ENCODE assay signal across 22 cellular contexts in genomic region chr2:74578476-74578875, GRCh38. TPM values are rescaled to one million over a fixed set of nuclear protein-coding genes. Genes with fewer than 3 reads are reported as not detected.
DNase-seq lines count a peak whose midpoint lies in the region; ATAC-seq and TF ChIP-seq lines count a peak whose summit lies in the region.
"Had no signal": no experiment of that assay in that cellular context is flagged by ENCODE, and none has a peak within 500 bp of the region (broad histone marks: within the 10 kb centered on the region; RNA-seq: fewer than 3 reads in every experiment).

No MANE protein-coding gene starts in this region.

- ATAC-seq in GM19023 (IDR thresholded peaks at IDR 0.05; ENCODE audit: unreplicated experiment) (peak; percentile 38), HG02588 (IDR thresholded peaks at IDR 0.05; ENCODE audit: unreplicated experiment) (peak; percentile 58), HG03342 (IDR thresholded peaks at IDR 0.05; ENCODE audit: unreplicated experiment) (peak; percentile 51), left cardiac atrium (no peak), foreskin keratinocyte (no peak)
- ATAC-seq in stimulated activated effector memory CD8-positive, alpha-beta T cell treated with anti-CD3 and anti-CD28 coated beads, Interleukin-12 subunit alpha, Interleukin-12 subunit beta, amount 100 ng/mL, for 72 hours, result peak; percentile 44
- ATAC-seq: gastroesophageal sphincter had no signal

- H3K4me1 Mint-ChIP-seq in stimulated activated effector memory CD8-positive, alpha-beta T cell treated with anti-CD3 and anti-CD28 coated beads, Interleukin-12 subunit alpha, Interleukin-12 subunit beta, amount 100 ng/mL, for 72 hours, result peaks cover 20% of the 10 kb centered on the region
- H3K4me1 Mint-ChIP-seq: mesothelial cell of epicardium had no signal

- peaks cover 3% of the 10 kb centered on the region for H3K9me3 Mint-ChIP-seq in stimulated activated effector memory CD8-positive, alpha-beta T cell treated with anti-CD3 and anti-CD28 coated beads, Interleukin-12 subunit alpha, Interleukin-12 subunit beta, amount 100 ng/mL, for 72 hours
- H3K9me3 Mint-ChIP-seq: activated B cell treated with CpG ODN at 0.5 μM for 24 hours, H9, mesothelial cell of epicardium had no signal

- no peak for TF ChIP-seq CTCF in foreskin keratinocyte (conservative IDR thresholded peaks at IDR 0.05)

- H3K4me1 ChIP-seq in foreskin keratinocyte, result peaks cover 8% of the 10 kb centered on the region
- H3K4me1 ChIP-seq: gastroesophageal sphincter had no signal

- H3K4me3 Mint-ChIP-seq in stimulated activated effector memory CD8-positive, alpha-beta T cell treated with anti-CD3 and anti-CD28 coated beads, Interleukin-12 subunit alpha, Interleukin-12 subunit beta, amount 100 ng/mL, for 72 hours, result no peak overlapping the region
- H3K4me3 Mint-ChIP-seq: activated B cell treated with CpG ODN at 0.5 μM for 24 hours, B cell, H9, mesothelial cell of epicardium had no signal

- intact Hi-C loops in left cardiac atrium (cut with DNase I), result no loop called here

- no peaks in the 10 kb centered on the region for H3K36me3 Mint-ChIP-seq in stimulated activated effector memory CD8-positive, alpha-beta T cell treated with anti-CD3 and anti-CD28 coated beads, Interleukin-12 subunit alpha, Interleukin-12 subunit beta, amount 100 ng/mL, for 72 hours
- H3K36me3 Mint-ChIP-seq: mesothelial cell of epicardium had no signal

- H3K27me3 ChIP-seq in foreskin keratinocyte, result no peaks in the 10 kb centered on the region
- H3K27me3 ChIP-seq: dorsolateral prefrontal cortex had no signal

- DNase-seq in stimulated activated effector memory CD8-positive, alpha-beta T cell treated with anti-CD3 and anti-CD28 coated beads, Interleukin-12 subunit alpha, Interleukin-12 subunit beta, amount 100 ng/mL, for 72 hours (ENCODE audit: low spot score in 2 of 2), result no peak
- DNase-seq in pons (ENCODE audit: low spot score) (no peak), left cardiac atrium (no peak), foreskin keratinocyte (no peak)
- DNase-seq: activated B cell treated with CpG ODN at 0.5 μM for 24 hours; activated effector memory CD4-positive, alpha-beta T cell treated with anti-CD3 and anti-CD28 coated beads, Interleukin-2, amount 50 U/mL, for 16 hours; Calu3; dorsolateral prefrontal cortex; EL; H9; Kasumi-1; NCI-H1105 treated with DMSO at 0.1 percent for 48 hours; NCI-H69; OCI-M1 had no signal

- H3K27ac Mint-ChIP-seq in stimulated activated effector memory CD8-positive, alpha-beta T cell treated with anti-CD3 and anti-CD28 coated beads, Interleukin-12 subunit alpha, Interleukin-12 subunit beta, amount 100 ng/mL, for 72 hours, result no peak overlapping the region
- H3K27ac Mint-ChIP-seq: activated B cell treated with CpG ODN at 0.5 μM for 24 hours, B cell, H9, mesothelial cell of epicardium had no signal

- no peak overlapping the region for H3K27ac ChIP-seq in foreskin keratinocyte
- H3K27ac ChIP-seq: gastroesophageal sphincter, thoracic aorta had no signal

RNA-seq across cellular contexts. Expression of gene DOK1, which starts 24.0 kb away (rescaled TPM):
- total RNA-seq in left cardiac atrium (10 to 100 TPM in 1 of 2 donors, 1 to 10 TPM in 1; 7.9 to 12.4 TPM), foreskin keratinocyte (4.3 and 4.5 TPM in 2 replicates)
- 5.4 and 6.1 TPM in 2 replicates for polyA plus RNA-seq in foreskin keratinocyte

RNA-seq across cellular contexts. Expression of gene LOXL3, which starts 24.7 kb away (rescaled TPM):
- total RNA-seq in left cardiac atrium (1 to 10 TPM; 4.1 to 8.4 TPM), foreskin keratinocyte (1.4 and 1.9 TPM in 2 replicates)
- polyA plus RNA-seq in foreskin keratinocyte, result 1.2 and 1.8 TPM in 2 replicates

RNA-seq across cellular contexts. Expression of gene HTRA2, which starts 48.7 kb away (rescaled TPM):
- total RNA-seq in left cardiac atrium (10 to 100 TPM; 28.7 to 29.3 TPM), foreskin keratinocyte (35.6 and 37.1 TPM in 2 replicates)
- polyA plus RNA-seq in foreskin keratinocyte, result 39.8 and 40.3 TPM in 2 replicates

RNA-seq across cellular contexts. Expression of gene AUP1, which starts 49.0 kb away (rescaled TPM):
- total RNA-seq in left cardiac atrium (10 to 100 TPM; 62.2 to 78.3 TPM), foreskin keratinocyte (138 and 144 TPM in 2 replicates)
- polyA plus RNA-seq in foreskin keratinocyte, result 177 and 180 TPM in 2 replicates

RNA-seq across cellular contexts. Expression of gene DQX1, which starts 52.4 kb away (rescaled TPM):
- total RNA-seq in left cardiac atrium, result not detected
- 2.5 and 4.2 TPM in 2 replicates for total RNA-seq in foreskin keratinocyte
- polyA plus RNA-seq in foreskin keratinocyte, result 2.2 and 3.1 TPM in 2 replicates
- total RNA-seq: epithelial cell of proximal tubule, gastroesophageal sphincter had no signal

Comparison
In these comparisons a context has a peak if more than half of its experiments do, and no peak if none do; other contexts are left out.
1. ATAC-seq: peak in GM19023 (single experiment), HG02588 (single experiment), HG03342 (single experiment) and stimulated activated effector memory CD8-positive, alpha-beta T cell treated with anti-CD3 and anti-CD28 coated beads, Interleukin-12 subunit alpha, Interleukin-12 subunit beta, amount 100 ng/mL, for 72 hours (single experiment); none in left cardiac atrium (0 of 2) and foreskin keratinocyte (single experiment).